1 cellular context compared by ENCODE assay signal in the genomic region with DNA sequence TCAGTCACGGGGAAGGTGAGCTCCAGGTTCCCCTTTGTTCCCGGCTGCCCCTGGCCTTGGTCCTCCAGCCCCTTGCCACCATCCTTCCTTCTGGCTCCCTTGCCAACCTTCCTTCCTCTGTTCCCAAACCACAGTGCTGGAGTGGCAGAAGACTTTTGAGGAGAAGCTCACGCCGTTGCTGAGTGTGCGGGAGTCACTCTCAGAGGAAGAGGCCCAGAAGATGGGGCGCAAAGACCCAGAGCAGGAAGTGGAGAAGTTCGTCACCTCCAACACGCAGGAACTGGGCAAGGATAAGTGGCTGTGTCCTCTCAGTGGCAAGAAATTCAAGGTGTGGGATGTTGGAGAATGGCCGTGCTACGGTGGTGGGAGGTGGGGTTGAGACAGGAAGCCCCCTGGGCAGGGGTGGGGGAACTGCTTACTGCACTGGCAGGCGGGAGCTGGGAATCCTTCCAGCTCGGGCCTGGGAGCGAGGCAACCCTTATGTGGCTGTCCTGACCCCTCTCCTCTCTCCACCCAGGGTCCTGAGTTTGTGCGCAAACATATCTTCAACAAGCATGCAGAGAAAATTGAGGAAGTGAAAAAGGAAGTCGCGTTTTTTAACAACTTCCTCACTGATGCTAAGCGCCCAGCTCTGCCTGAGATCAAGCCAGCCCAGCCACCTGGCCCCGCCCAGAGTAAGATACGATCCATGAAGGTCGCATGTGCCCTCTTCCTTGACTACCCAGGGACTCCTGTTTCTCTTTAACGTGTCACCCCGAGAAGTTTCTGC.
TF ChIP-seq lines count a peak whose summit lies in the region.

No MANE protein-coding gene starts in this region.

TF ChIP-seq in GM12878, 131 proteins besides CTCF, POLR2A, EP300 and RAD21 (continues in another document):
- no peak for TF ChIP-seq STAT3 (IDR thresholded peaks at IDR 0.05; ENCODE audit: low read depth, low read length)
- TF ChIP-seq ZNF217 (IDR thresholded peaks at IDR 0.05) = no peak
- no peak for TF ChIP-seq STAT1 (conservative IDR thresholded peaks at IDR 0.05)
- no peak for TF ChIP-seq JUNB (IDR thresholded peaks at IDR 0.05)
- peak; percentile 38; the same call in 1 of the 2 replicates for TF ChIP-seq MAX (IDR thresholded peaks at IDR 0.05; ENCODE audit: low read depth, low read length)
- peak; percentile 84 for TF ChIP-seq CREM (IDR thresholded peaks at IDR 0.05; ENCODE audit: low read depth)
- TF ChIP-seq CBFB (IDR thresholded peaks at IDR 0.05; ENCODE audit: low read depth) = no peak
- no peak for TF ChIP-seq CEBPB (IDR thresholded peaks at IDR 0.05; ENCODE audit: borderline replicate concordance in 1 of 2, low read depth in 2 of 2, low read length in 2 of 2)
- TF ChIP-seq MEF2B (IDR thresholded peaks at IDR 0.05; ENCODE audit: partially characterized antibody, poor library complexity, severe bottlenecking) = peak; percentile 21
- TF ChIP-seq GATAD2B (conservative IDR thresholded peaks at IDR 0.05; ENCODE audit: low read depth) = 0 out of 2 replicates have a peak, but pooled peaks have one; percentile 38
- TF ChIP-seq DPF2 (IDR thresholded peaks at IDR 0.05) = peak; percentile 44; the same call in 1 of the 2 replicates
- TF ChIP-seq BHLHE40 (IDR thresholded peaks at IDR 0.05; ENCODE audit: borderline replicate concordance in 1 of 2, low read depth in 2 of 2, low read length in 1 of 2) = peak; percentile 71 to 77
- 0 out of 2 replicates have a peak, but pooled peaks have one; percentile 25 for TF ChIP-seq EED (IDR thresholded peaks at IDR 0.05; ENCODE audit: low read depth)
- TF ChIP-seq TAF1 (IDR thresholded peaks at IDR 0.05; ENCODE audit: borderline replicate concordance, low read depth, low read length) = peak; percentile 59; the same call in 1 of the 2 replicates
- no peak for TF ChIP-seq NFXL1 (IDR thresholded peaks at IDR 0.05; ENCODE audit: borderline replicate concordance)
- TF ChIP-seq RB1 (IDR thresholded peaks at IDR 0.05; ENCODE audit: borderline replicate concordance) = no peak
- TF ChIP-seq GABPA (IDR thresholded peaks at IDR 0.05; ENCODE audit: low read depth) = no peak
- no peak for TF ChIP-seq RBBP5 (conservative IDR thresholded peaks at IDR 0.05)
- TF ChIP-seq IRF4 (IDR thresholded peaks at IDR 0.05; ENCODE audit: low read depth, low read length) = 0 out of 2 replicates have a peak, but pooled peaks have one; percentile 50
- TF ChIP-seq ZNF622 (IDR thresholded peaks at IDR 0.05) = no peak
- TF ChIP-seq TCF12 (IDR thresholded peaks at IDR 0.05; ENCODE audit: low read depth, low read length) = 0 out of 2 replicates have a peak, but pooled peaks have one; percentile 3
- no peak for TF ChIP-seq SP1 (IDR thresholded peaks at IDR 0.05; ENCODE audit: low read depth, low read length)
- no peak for TF ChIP-seq TBL1XR1 (IDR thresholded peaks at IDR 0.05; ENCODE audit: low read depth, low read length)
- TF ChIP-seq, protein P1, sequence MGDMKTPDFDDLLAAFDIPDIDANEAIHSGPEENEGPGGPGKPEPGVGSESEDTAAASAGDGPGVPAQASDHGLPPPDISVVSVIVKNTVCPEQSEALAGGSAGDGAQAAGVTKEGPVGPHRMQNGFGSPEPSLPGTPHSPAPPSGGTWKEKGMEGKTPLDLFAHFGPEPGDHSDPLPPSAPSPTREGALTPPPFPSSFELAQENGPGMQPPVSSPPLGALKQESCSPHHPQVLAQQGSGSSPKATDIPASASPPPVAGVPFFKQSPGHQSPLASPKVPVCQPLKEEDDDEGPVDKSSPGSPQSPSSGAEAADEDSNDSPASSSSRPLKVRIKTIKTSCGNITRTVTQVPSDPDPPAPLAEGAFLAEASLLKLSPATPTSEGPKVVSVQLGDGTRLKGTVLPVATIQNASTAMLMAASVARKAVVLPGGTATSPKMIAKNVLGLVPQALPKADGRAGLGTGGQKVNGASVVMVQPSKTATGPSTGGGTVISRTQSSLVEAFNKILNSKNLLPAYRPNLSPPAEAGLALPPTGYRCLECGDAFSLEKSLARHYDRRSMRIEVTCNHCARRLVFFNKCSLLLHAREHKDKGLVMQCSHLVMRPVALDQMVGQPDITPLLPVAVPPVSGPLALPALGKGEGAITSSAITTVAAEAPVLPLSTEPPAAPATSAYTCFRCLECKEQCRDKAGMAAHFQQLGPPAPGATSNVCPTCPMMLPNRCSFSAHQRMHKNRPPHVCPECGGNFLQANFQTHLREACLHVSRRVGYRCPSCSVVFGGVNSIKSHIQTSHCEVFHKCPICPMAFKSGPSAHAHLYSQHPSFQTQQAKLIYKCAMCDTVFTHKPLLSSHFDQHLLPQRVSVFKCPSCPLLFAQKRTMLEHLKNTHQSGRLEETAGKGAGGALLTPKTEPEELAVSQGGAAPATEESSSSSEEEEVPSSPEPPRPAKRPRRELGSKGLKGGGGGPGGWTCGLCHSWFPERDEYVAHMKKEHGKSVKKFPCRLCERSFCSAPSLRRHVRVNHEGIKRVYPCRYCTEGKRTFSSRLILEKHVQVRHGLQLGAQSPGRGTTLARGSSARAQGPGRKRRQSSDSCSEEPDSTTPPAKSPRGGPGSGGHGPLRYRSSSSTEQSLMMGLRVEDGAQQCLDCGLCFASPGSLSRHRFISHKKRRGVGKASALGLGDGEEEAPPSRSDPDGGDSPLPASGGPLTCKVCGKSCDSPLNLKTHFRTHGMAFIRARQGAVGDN (IDR thresholded peaks at IDR 0.05) = peak; percentile 95
- 0 out of 2 replicates have a peak, but pooled peaks have one; percentile 9 for TF ChIP-seq PAX5 (IDR thresholded peaks at IDR 0.05; ENCODE audit: borderline replicate concordance, low read depth, low read length)
- TF ChIP-seq MYC (IDR thresholded peaks at IDR 0.05; ENCODE audit: insufficient read depth, insufficient read length, insufficient replicate concordance, low read length, severe bottlenecking) = no peak
- TF ChIP-seq CBX5 (IDR thresholded peaks at IDR 0.05; ENCODE audit: low read depth) = no peak
- no peak for TF ChIP-seq NRF1 (conservative IDR thresholded peaks at IDR 0.05; ENCODE audit: low read depth, low read length)
- TF ChIP-seq CBX3 (IDR thresholded peaks at IDR 0.05; ENCODE audit: borderline replicate concordance, low read depth) = no peak
- TF ChIP-seq SPI1 (IDR thresholded peaks at IDR 0.05; ENCODE audit: borderline replicate concordance, insufficient read depth, low read depth, low read length) = peak; percentile 99
- TF ChIP-seq PML (IDR thresholded peaks at IDR 0.05; ENCODE audit: low read length) = no peak
- peak; percentile 34; the same call in 1 of the 2 replicates for TF ChIP-seq NR2F1 (conservative IDR thresholded peaks at IDR 0.05)
- 0 out of 2 replicates have a peak, but pooled peaks have one; percentile 38 for TF ChIP-seq HDGF (IDR thresholded peaks at IDR 0.05)
- 0 out of 2 replicates have a peak, but pooled peaks have one; percentile 18 for TF ChIP-seq POLR2AphosphoS5 (IDR thresholded peaks at IDR 0.05; ENCODE audit: low read length)
- no peak for TF ChIP-seq E2F4 (IDR thresholded peaks at IDR 0.05; ENCODE audit: low read depth, low read length)
- no peak for TF ChIP-seq PAX8 (IDR thresholded peaks at IDR 0.05)
- peak; percentile 13; the same call in 1 of the 2 replicates for TF ChIP-seq ATF7 (IDR thresholded peaks at IDR 0.05; ENCODE audit: low read depth)
- TF ChIP-seq NBN (IDR thresholded peaks at IDR 0.05) = 0 out of 2 replicates have a peak, but pooled peaks have one; percentile 35
- no peak for TF ChIP-seq TCF3 (IDR thresholded peaks at IDR 0.05; ENCODE audit: borderline replicate concordance, insufficient read depth, low read depth, low read length)
- TF ChIP-seq YY1 (IDR thresholded peaks at IDR 0.05; ENCODE audit: low read depth, low read length) = no peak
- TF ChIP-seq ATF3 (IDR thresholded peaks at IDR 0.05; ENCODE audit: borderline replicate concordance, extremely low read depth, low read depth, low read length) = no peak
- TF ChIP-seq, protein P2, sequence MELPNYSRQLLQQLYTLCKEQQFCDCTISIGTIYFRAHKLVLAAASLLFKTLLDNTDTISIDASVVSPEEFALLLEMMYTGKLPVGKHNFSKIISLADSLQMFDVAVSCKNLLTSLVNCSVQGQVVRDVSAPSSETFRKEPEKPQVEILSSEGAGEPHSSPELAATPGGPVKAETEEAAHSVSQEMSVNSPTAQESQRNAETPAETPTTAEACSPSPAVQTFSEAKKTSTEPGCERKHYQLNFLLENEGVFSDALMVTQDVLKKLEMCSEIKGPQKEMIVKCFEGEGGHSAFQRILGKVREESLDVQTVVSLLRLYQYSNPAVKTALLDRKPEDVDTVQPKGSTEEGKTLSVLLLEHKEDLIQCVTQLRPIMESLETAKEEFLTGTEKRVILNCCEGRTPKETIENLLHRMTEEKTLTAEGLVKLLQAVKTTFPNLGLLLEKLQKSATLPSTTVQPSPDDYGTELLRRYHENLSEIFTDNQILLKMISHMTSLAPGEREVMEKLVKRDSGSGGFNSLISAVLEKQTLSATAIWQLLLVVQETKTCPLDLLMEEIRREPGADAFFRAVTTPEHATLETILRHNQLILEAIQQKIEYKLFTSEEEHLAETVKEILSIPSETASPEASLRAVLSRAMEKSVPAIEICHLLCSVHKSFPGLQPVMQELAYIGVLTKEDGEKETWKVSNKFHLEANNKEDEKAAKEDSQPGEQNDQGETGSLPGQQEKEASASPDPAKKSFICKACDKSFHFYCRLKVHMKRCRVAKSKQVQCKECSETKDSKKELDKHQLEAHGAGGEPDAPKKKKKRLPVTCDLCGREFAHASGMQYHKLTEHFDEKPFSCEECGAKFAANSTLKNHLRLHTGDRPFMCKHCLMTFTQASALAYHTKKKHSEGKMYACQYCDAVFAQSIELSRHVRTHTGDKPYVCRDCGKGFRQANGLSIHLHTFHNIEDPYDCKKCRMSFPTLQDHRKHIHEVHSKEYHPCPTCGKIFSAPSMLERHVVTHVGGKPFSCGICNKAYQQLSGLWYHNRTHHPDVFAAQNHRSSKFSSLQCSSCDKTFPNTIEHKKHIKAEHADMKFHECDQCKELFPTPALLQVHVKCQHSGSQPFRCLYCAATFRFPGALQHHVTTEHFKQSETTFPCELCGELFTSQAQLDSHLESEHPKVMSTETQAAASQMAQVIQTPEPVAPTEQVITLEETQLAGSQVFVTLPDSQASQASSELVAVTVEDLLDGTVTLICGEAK (IDR thresholded peaks at IDR 0.05; ENCODE audit: borderline replicate concordance) = peak; percentile 73; the same call in 1 of the 2 replicates
- no peak for TF ChIP-seq MEF2A (IDR thresholded peaks at IDR 0.05; ENCODE audit: insufficient read depth, low read depth, low read length)
- no peak for TF ChIP-seq IKZF2 (IDR thresholded peaks at IDR 0.05)
- TF ChIP-seq ETV6 (conservative IDR thresholded peaks at IDR 0.05 in 1 of 2, IDR thresholded peaks at IDR 0.05 in 1 of 2; ENCODE audit: borderline replicate concordance in 1 of 2, low read depth in 1 of 2) = peak in 1 of 2 experiments; percentile 80; a peak in 2 of 4 replicates
- TF ChIP-seq SRF (IDR thresholded peaks at IDR 0.05; ENCODE audit: low read depth in 2 of 2, low read length in 2 of 2) = 0 out of 4 replicates have a peak, but pooled peaks of 1 of the 2 experiments have one; percentile 51
- TF ChIP-seq KDM1A (IDR thresholded peaks at IDR 0.05; ENCODE audit: borderline replicate concordance) = no peak
- no peak for TF ChIP-seq SMC3 (IDR thresholded peaks at IDR 0.05; ENCODE audit: borderline replicate concordance, low read length)
- no peak for TF ChIP-seq RELA (IDR thresholded peaks at IDR 0.05; ENCODE audit: borderline replicate concordance, partially characterized antibody)
- TF ChIP-seq FOXM1 (IDR thresholded peaks at IDR 0.05; ENCODE audit: low read depth, low read length) = no peak
- TF ChIP-seq ZBTB4 (CRISPR knock-in tag; IDR thresholded peaks at IDR 0.05) = no peak
- TF ChIP-seq CHD4 (IDR thresholded peaks at IDR 0.05) = no peak
- TF ChIP-seq KAT2A (conservative IDR thresholded peaks at IDR 0.05; ENCODE audit: control insufficient read depth, low read depth, low read length) = no peak
- no peak for TF ChIP-seq SMAD1 (IDR thresholded peaks at IDR 0.05; ENCODE audit: low read depth, partially characterized antibody)
